25 cellular contexts compared by ENCODE assay signal in genomic region chr20:37867289-37868195, GRCh38. TPM values are rescaled to one million over a fixed set of nuclear protein-coding genes. Genes with fewer than 3 reads are reported as not detected.
A peak's percentile ranks its signal among the peaks of the same experiment; 100 is the strongest.
DNase-seq lines count a peak whose midpoint lies in the region; ATAC-seq and TF ChIP-seq lines count a peak whose summit lies in the region.
"Had no signal": no experiment of that assay in that cellular context is flagged by ENCODE, and none has a peak within 500 bp of the region (broad histone marks: within the 10 kb centered on the region; RNA-seq: fewer than 3 reads in every experiment).

No MANE protein-coding gene starts in this region.

- intact Hi-C loops in psoas muscle (cut with DNase I): no loop called here
- intact Hi-C loops in activated T-helper 2 cell treated with anti-CD3 and anti-CD28 coated beads, Interferon-gamma antibody, Interleukin-2, Interleukin-4, amounts not matched to agents 10 μg/mL and 5 μg/mL and 100 μg/mL, durations not matched to agents 14 hours and 24 hours and 36 hours (cut with micrococcal nuclease): no loop called here

- WGBS in psoas muscle, 3 donors: 75 to 91% (median 83%) methylated on average over 15 of the region's 15 CpGs

- DNase-seq in fibroblast of gingiva (ENCODE audit: low read depth): peak; percentile 15
- peak; percentile 52 for DNase-seq in myocyte (ENCODE audit: low read depth)
- no peak for DNase-seq in stimulated activated effector memory CD8-positive, alpha-beta T cell treated with anti-CD3 and anti-CD28 coated beads, Interleukin-12 subunit alpha, Interleukin-12 subunit beta, amount 100 ng/mL, for 72 hours (ENCODE audit: low spot score in 2 of 2)
- no peak for DNase-seq in psoas muscle
- no peak for DNase-seq in activated T-helper 2 cell treated with anti-CD3 and anti-CD28 coated beads, Interferon-gamma antibody, Interleukin-2, Interleukin-4, amounts not matched to agents 10 μg/mL and 5 μg/mL and 100 μg/mL, durations not matched to agents 14 hours and 24 hours and 36 hours (ENCODE audit: low spot score)
- DNase-seq: activated CD4-positive, alpha-beta T cell treated with anti-CD3 and anti-CD28 coated beads, Interleukin-2, amount 50 U/mL, for 4 hours; activated CD8-positive, alpha-beta memory T cell treated with anti-CD3 and anti-CD28 coated beads, Interleukin-2, amount 50 U/mL, for 4 hours; activated naive CD8-positive, alpha-beta T cell treated with anti-CD3 and anti-CD28 coated beads for 36 hours; C1 segment of cervical spinal cord; COR-L47; kidney glomerular epithelial cell; mammary epithelial cell; NCI-H1092 treated with DMSO at 0.1 percent for 48 hours; NCI-H2029; NCI-H526; right cardiac atrium; SJCRH30; stimulated activated CD4-positive, alpha-beta T cell treated with anti-CD3 and anti-CD28 coated beads, Interleukin-4, amount 100 ng/mL, for 4 hours; stimulated activated naive B cell treated with anti-CD40 and anti-IgM and Interleukin-4, amounts not matched to agents 10 μg/mL and 1 μg/mL and 100 μg/mL, for 72 hours; T-cell had no signal

- H3K9me3 Mint-ChIP-seq in stimulated activated effector memory CD8-positive, alpha-beta T cell treated with anti-CD3 and anti-CD28 coated beads, Interleukin-12 subunit alpha, Interleukin-12 subunit beta, amount 100 ng/mL, for 72 hours: no peaks in the 10 kb centered on the region
- no peaks in the 10 kb centered on the region for H3K9me3 Mint-ChIP-seq in activated T-helper 2 cell treated with anti-CD3 and anti-CD28 coated beads, Interferon-gamma antibody, Interleukin-2, Interleukin-4, amounts not matched to agents 10 μg/mL and 5 μg/mL and 100 μg/mL, durations not matched to agents 14 hours and 24 hours and 36 hours
- H3K9me3 Mint-ChIP-seq: activated naive CD8-positive, alpha-beta T cell treated with anti-CD3 and anti-CD28 coated beads for 36 hours; central memory CD8-positive, alpha-beta T cell; stimulated activated naive B cell treated with anti-CD40 and anti-IgM and Interleukin-4, amounts not matched to agents 10 μg/mL and 1 μg/mL and 100 μg/mL, for 72 hours; T-cell had no signal

- no peak overlapping the region for H3K4me3 Mint-ChIP-seq in stimulated activated effector memory CD8-positive, alpha-beta T cell treated with anti-CD3 and anti-CD28 coated beads, Interleukin-12 subunit alpha, Interleukin-12 subunit beta, amount 100 ng/mL, for 72 hours
- H3K4me3 Mint-ChIP-seq in activated T-helper 2 cell treated with anti-CD3 and anti-CD28 coated beads, Interferon-gamma antibody, Interleukin-2, Interleukin-4, amounts not matched to agents 10 μg/mL and 5 μg/mL and 100 μg/mL, durations not matched to agents 14 hours and 24 hours and 36 hours (ENCODE audit: low read depth): no peak overlapping the region
- H3K4me3 Mint-ChIP-seq: activated naive CD8-positive, alpha-beta T cell treated with anti-CD3 and anti-CD28 coated beads for 36 hours; central memory CD8-positive, alpha-beta T cell; stimulated activated naive B cell treated with anti-CD40 and anti-IgM and Interleukin-4, amounts not matched to agents 10 μg/mL and 1 μg/mL and 100 μg/mL, for 72 hours; T-cell had no signal

- no peaks in the 10 kb centered on the region for H3K4me1 ChIP-seq in psoas muscle
- H3K4me1 ChIP-seq: ascending aorta, suprapubic skin had no signal

- peak overlapping the region; percentile 18 for H3K27ac Mint-ChIP-seq in stimulated activated effector memory CD8-positive, alpha-beta T cell treated with anti-CD3 and anti-CD28 coated beads, Interleukin-12 subunit alpha, Interleukin-12 subunit beta, amount 100 ng/mL, for 72 hours
- H3K27ac Mint-ChIP-seq in activated T-helper 2 cell treated with anti-CD3 and anti-CD28 coated beads, Interferon-gamma antibody, Interleukin-2, Interleukin-4, amounts not matched to agents 10 μg/mL and 5 μg/mL and 100 μg/mL, durations not matched to agents 14 hours and 24 hours and 36 hours: no peak overlapping the region
- H3K27ac Mint-ChIP-seq: activated naive CD8-positive, alpha-beta T cell treated with anti-CD3 and anti-CD28 coated beads for 36 hours; stimulated activated naive B cell treated with anti-CD40 and anti-IgM and Interleukin-4, amounts not matched to agents 10 μg/mL and 1 μg/mL and 100 μg/mL, for 72 hours; T-cell had no signal

- no peak for ATAC-seq in stimulated activated effector memory CD8-positive, alpha-beta T cell treated with anti-CD3 and anti-CD28 coated beads, Interleukin-12 subunit alpha, Interleukin-12 subunit beta, amount 100 ng/mL, for 72 hours
- ATAC-seq in psoas muscle (no peak), HG02763 (IDR thresholded peaks at IDR 0.05; ENCODE audit: unreplicated experiment) (no peak)
- ATAC-seq: right cardiac atrium; stimulated activated naive B cell treated with anti-CD40 and anti-IgM and Interleukin-4, amounts not matched to agents 10 μg/mL and 1 μg/mL and 100 μg/mL, for 72 hours; T-cell had no signal

- peak overlapping the region; percentile 28 for H3K27ac ChIP-seq in VCaP
- no peak overlapping the region for H3K27ac ChIP-seq in psoas muscle
- H3K27ac ChIP-seq: ascending aorta, SJCRH30, suprapubic skin had no signal

- H3K27me3 Mint-ChIP-seq in activated T-helper 2 cell treated with anti-CD3 and anti-CD28 coated beads, Interferon-gamma antibody, Interleukin-2, Interleukin-4, amounts not matched to agents 10 μg/mL and 5 μg/mL and 100 μg/mL, durations not matched to agents 14 hours and 24 hours and 36 hours (ENCODE audit: low read depth): no peaks in the 10 kb centered on the region
- H3K27me3 Mint-ChIP-seq: activated naive CD8-positive, alpha-beta T cell treated with anti-CD3 and anti-CD28 coated beads for 36 hours; central memory CD8-positive, alpha-beta T cell; stimulated activated naive B cell treated with anti-CD40 and anti-IgM and Interleukin-4, amounts not matched to agents 10 μg/mL and 1 μg/mL and 100 μg/mL, for 72 hours; T-cell had no signal

- H3K4me1 Mint-ChIP-seq in stimulated activated effector memory CD8-positive, alpha-beta T cell treated with anti-CD3 and anti-CD28 coated beads, Interleukin-12 subunit alpha, Interleukin-12 subunit beta, amount 100 ng/mL, for 72 hours: peaks cover 7% of the 10 kb centered on the region
- no peaks in the 10 kb centered on the region for H3K4me1 Mint-ChIP-seq in activated T-helper 2 cell treated with anti-CD3 and anti-CD28 coated beads, Interferon-gamma antibody, Interleukin-2, Interleukin-4, amounts not matched to agents 10 μg/mL and 5 μg/mL and 100 μg/mL, durations not matched to agents 14 hours and 24 hours and 36 hours (ENCODE audit: low read depth)
- H3K4me1 Mint-ChIP-seq: activated naive CD8-positive, alpha-beta T cell treated with anti-CD3 and anti-CD28 coated beads for 36 hours; central memory CD8-positive, alpha-beta T cell; T-cell had no signal

- H3K9me3 ChIP-seq in psoas muscle: no peaks in the 10 kb centered on the region
- H3K9me3 ChIP-seq: ascending aorta, SJCRH30, suprapubic skin had no signal

- H3K27me3 ChIP-seq in psoas muscle (ENCODE audit: insufficient read depth in 3 of 3, low read length in 2 of 3): no peaks in the 10 kb centered on the region
- H3K27me3 ChIP-seq: ascending aorta, SJCRH30, suprapubic skin had no signal

- peaks cover 21% of the 10 kb centered on the region for H3K36me3 Mint-ChIP-seq in stimulated activated effector memory CD8-positive, alpha-beta T cell treated with anti-CD3 and anti-CD28 coated beads, Interleukin-12 subunit alpha, Interleukin-12 subunit beta, amount 100 ng/mL, for 72 hours
- peaks cover 10% of the 10 kb centered on the region for H3K36me3 Mint-ChIP-seq in activated T-helper 2 cell treated with anti-CD3 and anti-CD28 coated beads, Interferon-gamma antibody, Interleukin-2, Interleukin-4, amounts not matched to agents 10 μg/mL and 5 μg/mL and 100 μg/mL, durations not matched to agents 14 hours and 24 hours and 36 hours (ENCODE audit: low read depth)

- H3K36me3 ChIP-seq in psoas muscle (ENCODE audit: insufficient read depth in 1 of 2, low read depth in 1 of 2): peaks cover 0 to 45% of the 10 kb centered on the region in 2 donors

- TF ChIP-seq CTCF in VCaP (conservative IDR thresholded peaks at IDR 0.05): no peak
- TF ChIP-seq CTCF in psoas muscle (IDR thresholded peaks at IDR 0.05): no peak

- H3K4me3 ChIP-seq in psoas muscle: no peak overlapping the region
- H3K4me3 ChIP-seq: ascending aorta, SJCRH30, suprapubic skin had no signal

RNA-seq across cellular contexts. Expression of gene VSTM2L, which starts 35.4 kb away (rescaled TPM):
- total RNA-seq in myocyte: 77.5 and 139 TPM in 2 replicates
- 13.1 TPM for polyA plus RNA-seq in myocyte (2012)
- total RNA-seq in psoas muscle: under 1 TPM; 0.49 to 0.95 (median 0.88) TPM
- 1 to 10 TPM in 1 of 3 donors, under 1 TPM in 2; 0.05 to 2.8 (median 0.10) TPM for polyA plus RNA-seq in psoas muscle
- total RNA-seq in activated T-helper 2 cell treated with anti-CD3 and anti-CD28 coated beads, Interferon-gamma antibody, Interleukin-2, Interleukin-4, amounts not matched to agents 10 μg/mL and 5 μg/mL and 100 μg/mL, durations not matched to agents 14 hours and 24 hours and 36 hours: 0.23 TPM in 1 of 2 replicates, not detected in the other
- total RNA-seq: activated naive CD8-positive, alpha-beta T cell treated with anti-CD3 and anti-CD28 coated beads for 36 hours; T-cell had no signal

Comparison
In these comparisons a context has a peak if more than half of its experiments do, and no peak if none do; other contexts are left out.
1. DNase-seq: peak in fibroblast of gingiva (single experiment) and myocyte (single experiment); none in stimulated activated effector memory CD8-positive, alpha-beta T cell treated with anti-CD3 and anti-CD28 coated beads, Interleukin-12 subunit alpha, Interleukin-12 subunit beta, amount 100 ng/mL, for 72 hours (0 of 2), psoas muscle (0 of 2) and activated T-helper 2 cell treated with anti-CD3 and anti-CD28 coated beads, Interferon-gamma antibody, Interleukin-2, Interleukin-4, amounts not matched to agents 10 μg/mL and 5 μg/mL and 100 μg/mL, durations not matched to agents 14 hours and 24 hours and 36 hours (single experiment).
2. RNA of gene VSTM2L, which starts 35.4 kb away (total RNA-seq): 77.5 to 139 TPM in myocyte; 0.49 to 0.95 TPM in psoas muscle and 0.23 TPM in activated T-helper 2 cell treated with anti-CD3 and anti-CD28 coated beads, Interferon-gamma antibody, Interleukin-2, Interleukin-4, amounts not matched to agents 10 μg/mL and 5 μg/mL and 100 μg/mL, durations not matched to agents 14 hours and 24 hours and 36 hours; every median in the first group is over 10 times any median in the second.